8 cellular contexts compared by ENCODE assay signal in genomic region chr10:30784521-30784895, GRCh38.
A peak's percentile ranks its signal among the peaks of the same experiment; 100 is the strongest.
DNase-seq lines count a peak whose midpoint lies in the region; TF ChIP-seq lines count a peak whose summit lies in the region.

No MANE protein-coding gene starts in this region.

- intact Hi-C loops in testis (cut with DNase I; ENCODE audit: low total_unique reads), result loop anchor here (10.0 kb wide), 1 partner anchor 250 kb away; the partner anchor contains the start of gene ZNF438

- H3K4me1 ChIP-seq in liver (ENCODE audit: control insufficient read depth in 4 of 4, insufficient read depth in 4 of 4, low read length in 3 of 4) (peaks cover 4 to 7% (median 6%) of the 10 kb centered on the region in 4 donors), testis (peaks cover 15% of the 10 kb centered on the region)

- H3K27ac ChIP-seq in liver (ENCODE audit: low read depth in 1 of 2, low read length in 2 of 2) (peak overlapping the region; percentile 90 to 94), testis (peak overlapping the region; percentile 79 to 94)

- no peak for TF ChIP-seq POLR2A in testis (IDR thresholded peaks at IDR 0.05)

- TF ChIP-seq RAD21 in liver (IDR thresholded peaks at IDR 0.05), result peak in 1 of 2 donors; percentile 26

- H3K4me3 ChIP-seq in cardiac fibroblast (replicated peaks in 1 of 2; ENCODE audit: low read depth in 2 of 2, low read length in 2 of 2), result peak overlapping the region in 1 of 2 donors; percentile 49
- H3K4me3 ChIP-seq in liver (ENCODE audit: low read depth in 1 of 3, low read length in 3 of 3), result peak overlapping the region; percentile 74 to 88 (median 86)
- peak overlapping the region; percentile 61 to 70 for H3K4me3 ChIP-seq in testis

- H3K9me3 ChIP-seq in liver (ENCODE audit: control insufficient read depth in 4 of 4, low read length in 3 of 4) (no peaks in the 10 kb centered on the region), testis (no peaks in the 10 kb centered on the region)

- H3K36me3 ChIP-seq in liver (ENCODE audit: control insufficient read depth in 4 of 4, insufficient read depth in 3 of 4, low read depth in 1 of 4, low read length in 3 of 4) (no peaks in the 10 kb centered on the region), testis (ENCODE audit: low read depth, missing control alignments) (no peaks in the 10 kb centered on the region)

- H3K27me3 ChIP-seq in liver (ENCODE audit: control insufficient read depth in 4 of 4, insufficient read depth in 4 of 4, low read length in 3 of 4) (no peaks in the 10 kb centered on the region), testis (no peaks in the 10 kb centered on the region)

- 6% methylated on average over 5 of the region's 5 CpGs for WGBS in liver
- 0% methylated on average over 5 of the region's 5 CpGs for WGBS in testis, 2 donors

- DNase-seq in AG09319 (ENCODE audit: extremely low read depth, low read depth) (peak; percentile 80), Kasumi-1 (lab: John Stamatoyannopoulos, UW) (peak; percentile 41 to 45), cardiac fibroblast (ENCODE audit: low read depth in 2 of 2) (peak; percentile 64 to 89), testis (no peak), NCI-H69 (lab: John Stamatoyannopoulos, UW) (no peak), ureter (ENCODE audit: low spot score) (no peak), epidermal melanocyte (ENCODE audit: insufficient read length, low spot score) (no peak)

- peak overlapping the region; percentile 5 to 43 for H3K9ac ChIP-seq in liver (ENCODE audit: low read depth in 1 of 2, low read length in 2 of 2)

- TF ChIP-seq CTCF in AG09319 (IDR thresholded peaks at IDR 0.05; ENCODE audit: low read depth, low read length) (no peak), cardiac fibroblast (IDR thresholded peaks at IDR 0.05; ENCODE audit: low read depth, low read length) (no peak), liver (IDR thresholded peaks at IDR 0.05; ENCODE audit: low read depth, low read length, missing input control) (no peak), testis (IDR thresholded peaks at IDR 0.05) (no peak)

TF ChIP-seq in liver, 16 proteins besides CTCF, POLR2A, EP300 and RAD21:
- TF ChIP-seq FOXA2 (IDR thresholded peaks at IDR 0.05), result no peak

Comparison
In these comparisons a context has a peak if more than half of its experiments do, and no peak if none do; other contexts are left out.
1. DNase-seq: peak in AG09319 (single experiment), Kasumi-1 (2 of 2) and cardiac fibroblast (2 of 2); none in testis (single experiment), NCI-H69 (single experiment), ureter (single experiment) and epidermal melanocyte (single experiment).